Comparison of ENCODE assay signal across 8 cellular contexts in genomic region chr1:148402152-148403084, GRCh38.
A peak's percentile ranks its signal among the peaks of the same experiment; 100 is the strongest.
DNase-seq lines count a peak whose midpoint lies in the region; ATAC-seq and TF ChIP-seq lines count a peak whose summit lies in the region.
"Not testable (repeated sequence)": the region's sequence is repeated elsewhere in the genome, so short reads cannot be mapped to it uniquely, and the experiment has no call there.

No MANE protein-coding gene starts in this region.

- intact Hi-C loops in gastrocnemius medialis (cut with DNase I; ENCODE audit: low total_unique reads); vagina (cut with DNase I): not testable (repeated sequence)

- peak overlapping the region; percentile 62 for H3K27ac ChIP-seq in caudate nucleus (ENCODE audit: low read depth, low read length)
- H3K27ac ChIP-seq in gastrocnemius medialis, result peak overlapping the region in 3 of 4 donors; percentile 17 to 43 (median 39)
- peak overlapping the region; percentile 68 for H3K27ac ChIP-seq in vagina

- not testable (repeated sequence) for H3K36me3 ChIP-seq in gastrocnemius medialis, vagina

- not testable (repeated sequence) for H3K27me3 ChIP-seq in gastrocnemius medialis, vagina

- ATAC-seq in GM18858 (IDR thresholded peaks at IDR 0.05; ENCODE audit: unreplicated experiment), result peak; percentile 67
- ATAC-seq in HG02973 (IDR thresholded peaks at IDR 0.05; ENCODE audit: unreplicated experiment), result peak; percentile 86
- peak; percentile 64 to 74 for ATAC-seq in gastrocnemius medialis

- TF ChIP-seq POLR2A in gastrocnemius medialis (IDR thresholded peaks at IDR 0.05), result peak; percentile 8 to 32
- not testable (repeated sequence) for TF ChIP-seq POLR2A in vagina (IDR thresholded peaks at IDR 0.05)

- in situ Hi-C loops in gastrocnemius medialis (cut with MboI; ENCODE audit: low sequenced_read_pairs in 4 of 4), result not testable (repeated sequence)

- TF ChIP-seq CTCF in gastrocnemius medialis (IDR thresholded peaks at IDR 0.05 in 4 of 5, conservative IDR thresholded peaks at IDR 0.05 in 1 of 5); vagina (IDR thresholded peaks at IDR 0.05): not testable (repeated sequence)

- peak overlapping the region; percentile 46 to 56 (median 48) for H3K4me3 ChIP-seq in gastrocnemius medialis
- peak overlapping the region; percentile 61 to 67 for H3K4me3 ChIP-seq in vagina

- DNase-seq in NCI-H460 (ENCODE audit: extremely low read depth, low read depth), result peak; percentile 84
- DNase-seq in activated CD4-positive, alpha-beta T cell treated with anti-CD3 and anti-CD28 coated beads for 1 hour, result peak; percentile 78
- peak in 56 of 61 donors; percentile 5 to 78 (median 44) for DNase-seq in caudate nucleus (lab: John Stamatoyannopoulos, UW)
- DNase-seq in inferior parietal cortex (ENCODE audit: extremely low spot score), result peak; percentile 56
- DNase-seq in gastrocnemius medialis, result peak; percentile 35 to 63
- DNase-seq in vagina (ENCODE audit: extremely low spot score in 2 of 2), result not testable (repeated sequence)

- not testable (repeated sequence) for H3K9me3 ChIP-seq in gastrocnemius medialis, vagina

- not testable (repeated sequence) for H3K4me1 ChIP-seq in gastrocnemius medialis, vagina
